ENCODE assay signal across 8 cellular contexts in the genomic region with DNA sequence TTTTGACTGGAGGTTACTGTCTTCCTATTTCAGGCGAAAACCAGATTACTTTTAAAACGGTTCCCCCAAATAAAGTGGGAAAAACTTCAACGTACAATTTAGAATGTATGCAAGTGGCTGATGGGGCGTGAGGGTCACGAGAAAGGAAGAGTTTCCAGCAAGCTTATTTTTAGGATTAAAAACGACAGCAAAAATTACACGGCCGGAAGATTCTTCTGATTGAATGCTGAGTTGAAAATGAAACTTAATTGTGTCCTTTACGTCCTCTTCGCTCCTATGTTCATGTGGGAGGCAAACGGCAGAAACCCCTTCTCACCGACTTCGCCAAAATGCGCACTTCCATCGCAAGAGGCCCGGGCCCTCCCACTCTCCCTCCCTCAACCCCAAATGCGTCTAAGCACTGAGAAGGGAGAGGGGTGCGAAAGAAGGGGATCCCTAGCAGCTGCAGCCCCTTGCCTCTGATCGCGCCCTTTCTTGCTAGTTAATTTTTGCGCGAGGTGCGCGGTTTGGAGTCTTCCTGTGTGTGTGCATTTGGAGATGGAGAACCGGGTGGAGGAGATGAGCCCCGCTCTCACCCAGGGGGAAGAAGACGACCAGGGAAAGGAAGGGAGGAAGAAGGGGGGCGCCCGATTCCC. TPM values are rescaled to one million over a fixed set of nuclear protein-coding genes. Genes with fewer than 3 reads are reported as not detected.
DNase-seq lines count a peak whose midpoint lies in the region; ATAC-seq and TF ChIP-seq lines count a peak whose summit lies in the region.

No MANE protein-coding gene starts in this region.

- intact Hi-C loops in PC-9 (cut with micrococcal nuclease; ENCODE audit: unreplicated experiment) = loop anchor here (1.0 to 5.0 kb wide), 6 partner anchors 62 to 317 kb away; a partner anchor contains a TSS

- no peaks in the 10 kb centered on the region for H3K36me3 ChIP-seq in PC-9 (ENCODE audit: low read depth)
- no peaks in the 10 kb centered on the region for H3K36me3 ChIP-seq in neutrophil
- no peaks in the 10 kb centered on the region for H3K36me3 ChIP-seq in thoracic aorta

- H3K9me3 ChIP-seq in PC-9 (ENCODE audit: insufficient read depth, low read depth) (no peaks in the 10 kb centered on the region), neutrophil (no peaks in the 10 kb centered on the region), thoracic aorta (no peaks in the 10 kb centered on the region)

- TSS peak; percentile 38 for BruUV-seq in PC-9 (replicated peaks; lab: Mats Ljungman, UMichigan)

- H3K27me3 ChIP-seq in PC-9 (ENCODE audit: insufficient read depth, low read depth) (no peaks in the 10 kb centered on the region), neutrophil (no peaks in the 10 kb centered on the region), thoracic aorta (replicated peaks; ENCODE audit: insufficient read depth) (no peaks in the 10 kb centered on the region)

- no peaks in the 10 kb centered on the region for H4K20me1 ChIP-seq in PC-9 (ENCODE audit: insufficient read depth)

- peaks cover 10% of the 10 kb centered on the region for H3F3A ChIP-seq in PC-9 (ENCODE audit: insufficient read depth, low read depth)

- H3K79me2 ChIP-seq in PC-9 (ENCODE audit: low read depth) = peaks cover 34% of the 10 kb centered on the region

- peak; percentile 51 for DNase-seq in NCI-H2196 (lab: John Stamatoyannopoulos, UW; ENCODE audit: unreplicated experiment)
- no peak for DNase-seq in NCI-H2196 treated with DMSO at 0.1 percent for 48 hours (lab: John Stamatoyannopoulos, UW; ENCODE audit: unreplicated experiment)
- DNase-seq in PC-9 = peak in 1 of 2 experiments; percentile 46
- DNase-seq in activated gamma-delta T cell treated with Interleukin-2 at 50 U/mL for 16 hours = peak; percentile 38
- peak; percentile 47 for DNase-seq in germinal center (ENCODE audit: low spot score)
- no peak for DNase-seq in thoracic aorta (ENCODE audit: low spot score)

- ATAC-seq in HG03097 (IDR thresholded peaks at IDR 0.05; ENCODE audit: low FRiP score, unreplicated experiment) (peak; percentile 0), thoracic aorta (ENCODE audit: insufficient number of reproducible peaks, low FRiP score, low read depth) (no peak)

- 0 out of 2 replicates have a peak overlapping the region, but pooled peaks have one; percentile 0 for H3K27ac ChIP-seq in PC-9
- peak overlapping the region; percentile 96 for H3K27ac ChIP-seq in neutrophil
- H3K27ac ChIP-seq in thoracic aorta = peak overlapping the region; percentile 59 to 85

- H3K9me2 ChIP-seq in PC-9 (ENCODE audit: insufficient read depth) = no peaks in the 10 kb centered on the region

- TF ChIP-seq CTCF in PC-9 (conservative IDR thresholded peaks at IDR 0.05) (no peak), neutrophil (IDR thresholded peaks at IDR 0.05) (no peak), thoracic aorta (IDR thresholded peaks at IDR 0.05) (no peak)

- peak overlapping the region; percentile 96 for H2AFZ ChIP-seq in PC-9

- peak overlapping the region; percentile 93 for H3K4me3 ChIP-seq in PC-9
- peak overlapping the region; percentile 90 to 97 for H3K4me3 ChIP-seq in neutrophil (ENCODE audit: low read depth in 1 of 2, low read length in 1 of 2)
- peak overlapping the region; percentile 97 for H3K4me3 ChIP-seq in thoracic aorta

- peak overlapping the region; percentile 96 for H3K4me2 ChIP-seq in PC-9

- POLR2A ChIA-PET in PC-9 (lab: Charles Lee; ENCODE audit: unreplicated experiment) = interaction anchor here (0.6 kb wide), 1 partner anchor 14 kb away, joined by 6 read pairs; no protein-coding TSS in a partner anchor

- H3K4me1 ChIP-seq in PC-9 (replicated peaks; ENCODE audit: insufficient read depth) (peaks cover 32% of the 10 kb centered on the region), neutrophil (ENCODE audit: control insufficient read depth in 1 of 2, insufficient read depth in 1 of 2, low read depth in 1 of 2, low read length in 1 of 2) (peaks cover 50 to 54% of the 10 kb centered on the region in 2 experiments), thoracic aorta (ENCODE audit: control insufficient read depth in 1 of 2, low read depth in 2 of 2) (peaks cover 15 to 19% of the 10 kb centered on the region in 2 donors)

- CTCF ChIA-PET in PC-9 (lab: Charles Lee) = interaction anchor here (0.6 to 1.4 kb wide), 4 partner anchors 28 to 200 kb away, joined by 3 to 10 read pairs (median 5); no protein-coding TSS in a partner anchor

RNA-seq across cellular contexts. Expression of a gene that starts 0.6 kb away (rescaled TPM):
- total RNA-seq in PC-9 (2021) (74.8 and 76.9 TPM in 2 replicates), thoracic aorta (10 to 100 TPM; 70.1 to 80.4 TPM)

Comparison
In these comparisons a context has a peak if more than half of its experiments do, and no peak if none do; other contexts are left out.
1. DNase-seq: peak in NCI-H2196 (single experiment), activated gamma-delta T cell treated with Interleukin-2 at 50 U/mL for 16 hours (single experiment) and germinal center (single experiment); none in NCI-H2196 treated with DMSO at 0.1 percent for 48 hours (single experiment) and thoracic aorta (single experiment).
2. H3K27ac ChIP-seq: peak in every context shown above with its lines; median percentile 96 in neutrophil; 72 in thoracic aorta; 0 in PC-9.
3. Peak in every context shown above with its lines, with median percentiles within 50 percentile points of each other: H3K4me3 ChIP-seq.